Comparison of ENCODE assay signal across 2 cellular contexts in the genomic region with DNA sequence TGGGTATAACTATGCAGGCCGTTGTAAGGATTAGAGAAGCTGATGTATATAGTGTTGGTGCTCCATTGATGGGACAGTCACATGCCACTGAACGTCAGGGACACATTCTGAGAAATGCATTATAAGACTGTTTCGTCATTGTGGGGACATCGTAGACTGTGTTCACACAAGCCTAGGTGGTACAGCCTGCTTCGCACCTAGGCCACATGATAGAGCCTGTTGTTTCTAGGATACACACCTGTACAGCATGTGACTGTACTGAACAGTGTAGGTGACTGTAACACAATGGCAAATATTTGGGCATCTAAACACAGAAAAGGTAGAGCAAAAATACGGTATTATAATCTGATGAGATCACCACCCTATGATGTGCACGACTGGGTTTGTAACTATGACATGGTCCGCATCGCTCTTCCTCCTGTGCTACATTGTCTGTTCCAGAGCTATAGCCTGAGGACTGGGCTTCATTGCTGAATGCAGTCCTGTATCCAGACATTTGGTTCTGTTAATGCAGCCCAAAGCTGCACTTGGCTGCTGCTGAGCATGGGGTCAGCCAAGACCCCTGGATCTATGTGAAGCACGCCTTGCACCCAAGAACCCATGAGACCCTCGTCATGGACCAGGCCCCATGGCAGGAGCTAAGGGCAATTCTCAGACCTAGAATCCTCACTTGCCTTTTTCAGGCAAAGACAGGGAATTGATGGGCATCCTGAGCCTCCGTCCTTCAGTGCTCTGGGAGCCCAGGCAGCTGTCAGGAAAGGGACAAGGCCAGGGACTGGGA.
TF ChIP-seq lines count a peak whose summit lies in the region.

No MANE protein-coding gene starts in this region.

TF ChIP-seq in A549, 52 proteins besides CTCF, POLR2A, EP300 and RAD21:
- TF ChIP-seq EHF (CRISPR knock-in tag; IDR thresholded peaks at IDR 0.05) (no peak), RARB (CRISPR knock-in tag; IDR thresholded peaks at IDR 0.05) (no peak), ZSCAN20 (CRISPR knock-in tag; IDR thresholded peaks at IDR 0.05) (no peak)
- TF ChIP-seq, protein P1, sequence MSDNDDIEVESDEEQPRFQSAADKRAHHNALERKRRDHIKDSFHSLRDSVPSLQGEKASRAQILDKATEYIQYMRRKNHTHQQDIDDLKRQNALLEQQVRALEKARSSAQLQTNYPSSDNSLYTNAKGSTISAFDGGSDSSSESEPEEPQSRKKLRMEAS (IDR thresholded peaks at IDR 0.05) = no peak

TF ChIP-seq in H1, 55 proteins besides CTCF, POLR2A, EP300 and RAD21:
- TF ChIP-seq SP2 (IDR thresholded peaks at IDR 0.05; ENCODE audit: low read length) = no peak
